Comparison of ENCODE assay signal across 13 cellular contexts in genomic region chr6:34745277-34746103, GRCh38. TPM values are rescaled to one million over a fixed set of nuclear protein-coding genes. Genes with fewer than 3 reads are reported as not detected.
DNase-seq lines count a peak whose midpoint lies in the region; ATAC-seq and TF ChIP-seq lines count a peak whose summit lies in the region.
"Had no signal": no experiment of that assay in that cellular context is flagged by ENCODE, and none has a peak within 500 bp of the region (broad histone marks: within the 10 kb centered on the region; RNA-seq: fewer than 3 reads in every experiment).

No MANE protein-coding gene starts in this region.

- H3K36me3 ChIP-seq in BJ (ENCODE audit: control insufficient read depth, insufficient read depth, low read length) (no peaks in the 10 kb centered on the region), liver (ENCODE audit: control insufficient read depth in 4 of 4, insufficient read depth in 3 of 4, low read depth in 1 of 4, low read length in 3 of 4) (no peaks in the 10 kb centered on the region)
- H3K36me3 ChIP-seq in CD8-positive, alpha-beta T cell (ENCODE audit: insufficient read depth, low read length), result no peaks in the 10 kb centered on the region
- H3K36me3 ChIP-seq: left ventricle myocardium inferior had no signal

- H3K27me3 Mint-ChIP-seq in naive thymus-derived CD8-positive, alpha-beta T cell, result peaks cover 0 to 1% (median 0%) of the 10 kb centered on the region in 5 donors
- H3K27me3 Mint-ChIP-seq in CD8-positive, alpha-beta T cell (ENCODE audit: low read depth), result no peaks in the 10 kb centered on the region

- WGBS in liver, result 75% methylated on average over 10 of the region's 10 CpGs

- POLR2A ChIA-PET in BJ (lab: Charles Lee), result no interaction called here
- POLR2A ChIA-PET in naive thymus-derived CD8-positive, alpha-beta T cell (lab: Charles Lee), result no interaction called here
- POLR2A ChIA-PET in CD8-positive, alpha-beta T cell (lab: Charles Lee), result interaction anchor here (1.3 kb wide), 1 partner anchor 10 kb away, joined by 3 read pairs; no protein-coding TSS in a partner anchor

- H3K27me3 ChIP-seq in BJ (ENCODE audit: control insufficient read depth, insufficient read depth, low read length) (0 out of 2 replicates have a peak, but pooled peaks cover under 1% of the 10 kb centered on the region), liver (ENCODE audit: control insufficient read depth in 4 of 4, insufficient read depth in 4 of 4, low read length in 3 of 4) (no peaks in the 10 kb centered on the region)
- no peaks in the 10 kb centered on the region for H3K27me3 ChIP-seq in CD8-positive, alpha-beta T cell (ENCODE audit: insufficient read depth, low read length)
- H3K27me3 ChIP-seq: testis had no signal

- no peak overlapping the region for H3K27ac Mint-ChIP-seq in naive thymus-derived CD8-positive, alpha-beta T cell
- no peak overlapping the region for H3K27ac Mint-ChIP-seq in CD8-positive, alpha-beta T cell
- H3K27ac Mint-ChIP-seq: endodermal cell had no signal

- no peak overlapping the region for H3K9ac ChIP-seq in liver (ENCODE audit: low read depth in 1 of 2, low read length in 2 of 2)

- H3K9me3 Mint-ChIP-seq in naive thymus-derived CD8-positive, alpha-beta T cell, result no peaks in the 10 kb centered on the region
- no peaks in the 10 kb centered on the region for H3K9me3 Mint-ChIP-seq in CD8-positive, alpha-beta T cell
- H3K9me3 Mint-ChIP-seq: endodermal cell had no signal

- TF ChIP-seq CTCF in BJ (IDR thresholded peaks at IDR 0.05; ENCODE audit: insufficient read depth, low read depth, low read length), result no peak
- TF ChIP-seq CTCF in VCaP (conservative IDR thresholded peaks at IDR 0.05), result no peak
- TF ChIP-seq CTCF in liver (IDR thresholded peaks at IDR 0.05; ENCODE audit: low read depth, low read length, missing input control), result no peak
- TF ChIP-seq CTCF in CD8-positive, alpha-beta T cell (IDR thresholded peaks at IDR 0.05), result no peak

- peak in 1 of 2 donors; percentile 24 for TF ChIP-seq RAD21 in liver (IDR thresholded peaks at IDR 0.05)

- no peaks in the 10 kb centered on the region for H3K4me1 Mint-ChIP-seq in naive thymus-derived CD8-positive, alpha-beta T cell
- no peaks in the 10 kb centered on the region for H3K4me1 Mint-ChIP-seq in CD8-positive, alpha-beta T cell (ENCODE audit: low read depth)

- ATAC-seq in naive thymus-derived CD8-positive, alpha-beta T cell, result no peak
- no peak for ATAC-seq in CD8-positive, alpha-beta T cell

- DNase-seq in BJ (ENCODE audit: low read depth), result peak; percentile 19
- peak; percentile 34 for DNase-seq in HT1080 (ENCODE audit: low read depth)
- no peak for DNase-seq in germinal center (ENCODE audit: low spot score)
- no peak for DNase-seq in naive thymus-derived CD8-positive, alpha-beta T cell
- DNase-seq in CD8-positive, alpha-beta T cell, result no peak
- DNase-seq in effector CD8-positive, alpha-beta T cell (lab: John Stamatoyannopoulos, UW), result no peak
- DNase-seq: DMS 273 treated with DMSO at 0.1 percent for 48 hours, endodermal cell, left ventricle myocardium inferior, SIG-M5, testis had no signal

- H3K27ac ChIP-seq in VCaP (peak overlapping the region; percentile 42), liver (ENCODE audit: low read depth in 1 of 2, low read length in 2 of 2) (no peak overlapping the region)
- H3K27ac ChIP-seq in CD8-positive, alpha-beta T cell (ENCODE audit: low read depth, low read length), result no peak overlapping the region
- H3K27ac ChIP-seq: left ventricle myocardium inferior, testis had no signal

- no peaks in the 10 kb centered on the region for H3K36me3 Mint-ChIP-seq in naive thymus-derived CD8-positive, alpha-beta T cell
- H3K36me3 Mint-ChIP-seq in CD8-positive, alpha-beta T cell, result no peaks in the 10 kb centered on the region

- intact Hi-C loops in CD8-positive, alpha-beta T cell (cut with DNase I, micrococcal nuclease), result no loop called here

- H3K4me3 ChIP-seq in BJ (ENCODE audit: low read depth, low read length), result no peak overlapping the region
- H3K4me3 ChIP-seq in liver (ENCODE audit: low read depth in 1 of 3, low read length in 3 of 3), result no peak overlapping the region
- no peak overlapping the region for H3K4me3 ChIP-seq in CD8-positive, alpha-beta T cell (ENCODE audit: low read depth, low read length)
- H3K4me3 ChIP-seq: left ventricle myocardium inferior, testis had no signal

- H3K4me1 ChIP-seq in liver (ENCODE audit: control insufficient read depth in 4 of 4, insufficient read depth in 4 of 4, low read length in 3 of 4), result peaks cover 0 to 6% (median 3%) of the 10 kb centered on the region in 4 donors
- no peaks in the 10 kb centered on the region for H3K4me1 ChIP-seq in CD8-positive, alpha-beta T cell (ENCODE audit: insufficient read depth, low read length)
- H3K4me1 ChIP-seq: left ventricle myocardium inferior, testis had no signal

- no peak overlapping the region for H3K4me3 Mint-ChIP-seq in naive thymus-derived CD8-positive, alpha-beta T cell
- H3K4me3 Mint-ChIP-seq in CD8-positive, alpha-beta T cell, result no peak overlapping the region
- H3K4me3 Mint-ChIP-seq: endodermal cell had no signal

- no peaks in the 10 kb centered on the region for H3K9me3 ChIP-seq in liver (ENCODE audit: control insufficient read depth in 4 of 4, low read length in 3 of 4)
- H3K9me3 ChIP-seq in CD8-positive, alpha-beta T cell (ENCODE audit: low read length), result no peaks in the 10 kb centered on the region
- H3K9me3 ChIP-seq: left ventricle myocardium inferior, testis had no signal

- CTCF ChIA-PET in BJ (lab: Yijun Ruan, JAX), result no interaction called here
- CTCF ChIA-PET in CD8-positive, alpha-beta T cell (lab: Charles Lee), result no interaction called here

TF ChIP-seq in liver, 16 proteins besides CTCF, POLR2A, EP300 and RAD21 (continues in another document):
- TF ChIP-seq HNF4A (conservative IDR thresholded peaks at IDR 0.05) (peak; percentile 81), FOXA2 (IDR thresholded peaks at IDR 0.05) (peak; percentile 48), NR2F2 (IDR thresholded peaks at IDR 0.05) (no peak), HNF4G (IDR thresholded peaks at IDR 0.05) (peak; percentile 67), ZBTB33 (IDR thresholded peaks at IDR 0.05) (no peak)

RNA-seq across cellular contexts. Expression of gene SNRPC, which starts 11.8 kb away (rescaled TPM):
- polyA plus RNA-seq in BJ (2011; rRNA removed), result 138 and 170 TPM in 2 replicates
- polyA minus RNA-seq in BJ (2011; rRNA and poly(A)+ RNA removed), result 30.8 and 49.0 TPM in 2 replicates
- total RNA-seq in HT1080 (2014; rRNA removed; shearing (Covaris generic)), result 269 and 332 TPM in 2 replicates
- polyA plus RNA-seq in HT1080 (2015; cell fraction: cytosol; rRNA removed), result 223 and 291 TPM in 2 replicates
- 158 and 160 TPM in 2 replicates for polyA plus RNA-seq in HT1080 (2015; cell fraction: nucleus; rRNA removed)
- total RNA-seq in liver, result 10 to 100 TPM; 17.2 to 50.1 TPM
- polyA plus RNA-seq in liver, result 10 to 100 TPM; 66.5 to 75.4 TPM
- total RNA-seq in naive thymus-derived CD8-positive, alpha-beta T cell, result 10 to 100 TPM; 53.6 to 58.5 TPM
- 100 to 1,000 TPM; 320 to 328 (median 320) TPM for polyA plus RNA-seq in naive thymus-derived CD8-positive, alpha-beta T cell
- total RNA-seq in CD8-positive, alpha-beta T cell, result 10 to 100 TPM; 77.7 to 79.0 TPM

RNA-seq across cellular contexts. Expression of gene BLTP3A, which starts 46.4 kb away (rescaled TPM):
- 15.1 and 18.4 TPM in 2 replicates for polyA plus RNA-seq in BJ (2011; rRNA removed)
- 25.6 and 35.5 TPM in 2 replicates for polyA minus RNA-seq in BJ (2011; rRNA and poly(A)+ RNA removed)
- total RNA-seq in HT1080 (2014; rRNA removed; shearing (Covaris generic)), result 4.7 and 7.1 TPM in 2 replicates
- polyA plus RNA-seq in HT1080 (2015; cell fraction: cytosol; rRNA removed), result 7.3 and 9.7 TPM in 2 replicates
- polyA plus RNA-seq in HT1080 (2015; cell fraction: nucleus; rRNA removed), result 8.9 and 9.5 TPM in 2 replicates
- 10 to 100 TPM; 10.7 to 14.6 TPM for total RNA-seq in liver
- 1 to 10 TPM; 2.5 to 3.3 TPM for polyA plus RNA-seq in liver
- total RNA-seq in naive thymus-derived CD8-positive, alpha-beta T cell, result 10 to 100 TPM; 11.1 to 11.2 TPM
- 1 to 10 TPM; 1.4 to 1.5 (median 1.4) TPM for polyA plus RNA-seq in naive thymus-derived CD8-positive, alpha-beta T cell
- 1 to 10 TPM; 8.8 to 9.3 TPM for total RNA-seq in CD8-positive, alpha-beta T cell

RNA-seq across cellular contexts. Expression of gene ILRUN, which starts 48.9 kb away (rescaled TPM):
- polyA plus RNA-seq in BJ (2011; rRNA removed) (37.5 and 50.2 TPM in 2 replicates), liver (10 to 100 TPM; 20.3 to 54.7 TPM)
- polyA minus RNA-seq in BJ (2011; rRNA and poly(A)+ RNA removed), result 40.4 and 53.2 TPM in 2 replicates
- total RNA-seq in HT1080 (2014; rRNA removed; shearing (Covaris generic)), result 23.1 and 32.1 TPM in 2 replicates
- 26.7 and 29.3 TPM in 2 replicates for polyA plus RNA-seq in HT1080 (2015; cell fraction: cytosol; rRNA removed)
- polyA plus RNA-seq in HT1080 (2015; cell fraction: nucleus; rRNA removed), result 15.2 and 17.3 TPM in 2 replicates
- 10 to 100 TPM; 37.7 to 77.3 TPM for total RNA-seq in liver
- 10 to 100 TPM; 60.7 to 61.8 TPM for total RNA-seq in naive thymus-derived CD8-positive, alpha-beta T cell
- 10 to 100 TPM; 10.5 to 14.5 (median 11.7) TPM for polyA plus RNA-seq in naive thymus-derived CD8-positive, alpha-beta T cell
- total RNA-seq in CD8-positive, alpha-beta T cell, result 10 to 100 TPM; 54.8 to 58.8 TPM

Comparison
In these comparisons a context has a peak if more than half of its experiments do, and no peak if none do; other contexts are left out.
1. DNase-seq: peak in BJ (single experiment) and HT1080 (single experiment); none in germinal center (single experiment), naive thymus-derived CD8-positive, alpha-beta T cell (0 of 10), CD8-positive, alpha-beta T cell (0 of 7) and effector CD8-positive, alpha-beta T cell (single experiment).